14 cellular contexts compared by ENCODE assay signal in genomic region chr1:56446531-56447098, GRCh38.
DNase-seq lines count a peak whose midpoint lies in the region; FAIRE-seq and TF ChIP-seq lines count a peak whose summit lies in the region.
"Had no signal": no experiment of that assay in that cellular context is flagged by ENCODE, and none has a peak within 500 bp of the region (broad histone marks: within the 10 kb centered on the region; RNA-seq: fewer than 3 reads in every experiment).

No MANE protein-coding gene starts in this region.

- H2AFZ ChIP-seq in astrocyte (ENCODE audit: low read depth, low read length) = no peak overlapping the region

- POLR2A ChIA-PET in activated CD4-positive, alpha-beta memory T cell treated with anti-CD3 and anti-CD28 coated beads, Interleukin-2, amount 10 ng/mL, durations not matched to agents 7 days and 5 days (lab: Charles Lee) = no interaction called here

- FAIRE-seq in astrocyte (lab: Jason Lieb, UNC) = no peak

- H3K27me3 Mint-ChIP-seq in astrocyte (ENCODE audit: low read depth, unreplicated experiment) = peaks cover 45% of the 10 kb centered on the region
- no peaks in the 10 kb centered on the region for H3K27me3 Mint-ChIP-seq in activated CD4-positive, alpha-beta memory T cell treated with anti-CD3 and anti-CD28 coated beads, Interleukin-2, amount 10 ng/mL, durations not matched to agents 7 days and 5 days

- H3K36me3 ChIP-seq in astrocyte (ENCODE audit: insufficient read depth, low read length) (no peaks in the 10 kb centered on the region), skeletal muscle satellite cell (ENCODE audit: insufficient read depth, low read length) (no peaks in the 10 kb centered on the region)
- H3K36me3 ChIP-seq: spleen had no signal

- H3K27ac ChIP-seq in astrocyte (ENCODE audit: low read depth, low read length) = no peak overlapping the region

- H3K4me3 ChIP-seq in astrocyte (ENCODE audit: insufficient read depth, low read depth, low read length) (no peak overlapping the region), skeletal muscle satellite cell (ENCODE audit: low read length) (no peak overlapping the region)
- H3K4me3 ChIP-seq: spleen had no signal

- H3K36me3 Mint-ChIP-seq in astrocyte (ENCODE audit: low read depth, unreplicated experiment) = no peaks in the 10 kb centered on the region
- H3K36me3 Mint-ChIP-seq in activated CD4-positive, alpha-beta memory T cell treated with anti-CD3 and anti-CD28 coated beads, Interleukin-2, amount 10 ng/mL, durations not matched to agents 7 days and 5 days (ENCODE audit: low read depth) = no peaks in the 10 kb centered on the region
- H3K36me3 Mint-ChIP-seq: naive B cell had no signal

- H3K4me2 ChIP-seq in astrocyte (ENCODE audit: low read length) = no peak overlapping the region
- peak overlapping the region; percentile 17 for H3K4me2 ChIP-seq in skeletal muscle satellite cell (ENCODE audit: low read length)

- H3K9me3 Mint-ChIP-seq in astrocyte (ENCODE audit: unreplicated experiment) = no peaks in the 10 kb centered on the region
- no peaks in the 10 kb centered on the region for H3K9me3 Mint-ChIP-seq in activated CD4-positive, alpha-beta memory T cell treated with anti-CD3 and anti-CD28 coated beads, Interleukin-2, amount 10 ng/mL, durations not matched to agents 7 days and 5 days
- H3K9me3 Mint-ChIP-seq: HFFc6, naive B cell had no signal

- no peak overlapping the region for H3K27ac Mint-ChIP-seq in astrocyte (ENCODE audit: unreplicated experiment)
- no peak overlapping the region for H3K27ac Mint-ChIP-seq in activated CD4-positive, alpha-beta memory T cell treated with anti-CD3 and anti-CD28 coated beads, Interleukin-2, amount 10 ng/mL, durations not matched to agents 7 days and 5 days
- H3K27ac Mint-ChIP-seq: HFFc6, naive B cell had no signal

- TF ChIP-seq CTCF in astrocyte (IDR thresholded peaks at IDR 0.05; ENCODE audit: insufficient read depth, low read depth, low read length) = no peak

- peaks cover 3% of the 10 kb centered on the region for H3K4me1 Mint-ChIP-seq in astrocyte (ENCODE audit: low read depth, unreplicated experiment)
- H3K4me1 Mint-ChIP-seq in activated CD4-positive, alpha-beta memory T cell treated with anti-CD3 and anti-CD28 coated beads, Interleukin-2, amount 10 ng/mL, durations not matched to agents 7 days and 5 days = no peaks in the 10 kb centered on the region
- H3K4me1 Mint-ChIP-seq: naive B cell had no signal

- H3K4me3 Mint-ChIP-seq in astrocyte (ENCODE audit: unreplicated experiment) = no peak overlapping the region
- no peak overlapping the region for H3K4me3 Mint-ChIP-seq in activated CD4-positive, alpha-beta memory T cell treated with anti-CD3 and anti-CD28 coated beads, Interleukin-2, amount 10 ng/mL, durations not matched to agents 7 days and 5 days
- H3K4me3 Mint-ChIP-seq: HFFc6, naive B cell had no signal

- H3K9me3 ChIP-seq in astrocyte (ENCODE audit: insufficient read depth, low read depth, low read length) (no peaks in the 10 kb centered on the region), skeletal muscle satellite cell (replicated peaks; ENCODE audit: low read length) (no peaks in the 10 kb centered on the region)
- H3K9me3 ChIP-seq: spleen had no signal

- H4K20me1 ChIP-seq in astrocyte (ENCODE audit: insufficient read depth, low read length) = no peaks in the 10 kb centered on the region

- DNase-seq in EL (peak; percentile 20), astrocyte (ENCODE audit: low read depth) (peak; percentile 26), iris pigment epithelial cell (ENCODE audit: low read depth) (peak; percentile 7), NCI-H1105 (lab: John Stamatoyannopoulos, UW) (no peak), hepatic stellate cell (ENCODE audit: low spot score) (no peak)
- DNase-seq in activated CD4-positive, alpha-beta memory T cell treated with anti-CD3 and anti-CD28 coated beads, Interleukin-2, amount 10 ng/mL, durations not matched to agents 7 days and 5 days = no peak
- DNase-seq in activated CD4-positive, alpha-beta T cell treated with anti-CD3 and anti-CD28 coated beads for 48 hours = no peak
- DNase-seq: activated CD4-positive, alpha-beta T cell treated with anti-CD3 and anti-CD28 coated beads, Interleukin-2, amount 50 U/mL, for 4 hours; DND-41; HFFc6; naive B cell; RPMI8226; spleen had no signal

- CTCF ChIA-PET in activated CD4-positive, alpha-beta memory T cell treated with anti-CD3 and anti-CD28 coated beads, Interleukin-2, amount 10 ng/mL, durations not matched to agents 7 days and 5 days (lab: Charles Lee) = no interaction called here

- no peaks in the 10 kb centered on the region for H3K79me2 ChIP-seq in astrocyte (ENCODE audit: insufficient read depth, low read length)

- H3K27me3 ChIP-seq in astrocyte (ENCODE audit: insufficient read depth, low read length) (no peaks in the 10 kb centered on the region), skeletal muscle satellite cell (ENCODE audit: control insufficient read depth, insufficient read depth, low read length) (no peaks in the 10 kb centered on the region)
- H3K27me3 ChIP-seq: spleen had no signal

- H3K9ac ChIP-seq in astrocyte (ENCODE audit: low read length) (no peak overlapping the region), skeletal muscle satellite cell (ENCODE audit: low read depth, low read length) (no peak overlapping the region)

- H3K4me1 ChIP-seq in astrocyte (ENCODE audit: insufficient read depth, low read length) (no peaks in the 10 kb centered on the region), skeletal muscle satellite cell (ENCODE audit: control insufficient read depth, insufficient read depth, low read length) (peaks cover 8% of the 10 kb centered on the region)

Comparison
In these comparisons a context has a peak if more than half of its experiments do, and no peak if none do; other contexts are left out.
1. DNase-seq: peak in EL (single experiment), astrocyte (single experiment) and iris pigment epithelial cell (single experiment); none in NCI-H1105 (single experiment), hepatic stellate cell (single experiment), activated CD4-positive, alpha-beta memory T cell treated with anti-CD3 and anti-CD28 coated beads, Interleukin-2, amount 10 ng/mL, durations not matched to agents 7 days and 5 days (single experiment) and activated CD4-positive, alpha-beta T cell treated with anti-CD3 and anti-CD28 coated beads for 48 hours (single experiment).